ENCODE assay signal across 7 cellular contexts in genomic region chrX:154367474-154368308, GRCh38. TPM values are rescaled to one million over a fixed set of nuclear protein-coding genes. Genes with fewer than 3 reads are reported as not detected.
A peak's percentile ranks its signal among the peaks of the same experiment; 100 is the strongest.
DNase-seq lines count a peak whose midpoint lies in the region; ATAC-seq and TF ChIP-seq lines count a peak whose summit lies in the region.

No MANE protein-coding gene starts in this region.

- peak overlapping the region; percentile 94 for H3K9ac ChIP-seq in IMR-90 (ENCODE audit: low read depth, low read length)
- peak overlapping the region; percentile 89 to 90 for H3K9ac ChIP-seq in stomach smooth muscle (ENCODE audit: low read length in 2 of 2)

- H3K4me2 ChIP-seq in IMR-90 (ENCODE audit: low read depth, low read length) = peak overlapping the region; percentile 80

- H3K27ac Mint-ChIP-seq in activated naive CD8-positive, alpha-beta T cell treated with anti-CD3 and anti-CD28 coated beads, Interleukin-2, amount 50 U/mL, for 24 hours = peak overlapping the region; percentile 85

- peak overlapping the region; percentile 37 for H3K4ac ChIP-seq in IMR-90 (ENCODE audit: low read depth, low read length)

- TF ChIP-seq POLR2A in IMR-90 (IDR thresholded peaks at IDR 0.05; ENCODE audit: low read depth, low read length) = no peak

- H3K4me1 ChIP-seq in IMR-90 (ENCODE audit: control insufficient read depth, insufficient read depth, low read length) (peaks cover 7% of the 10 kb centered on the region), stomach smooth muscle (ENCODE audit: control insufficient read depth, insufficient read depth, low read length) (peaks cover 49% of the 10 kb centered on the region)

- H3K36me3 ChIP-seq in IMR-90 (ENCODE audit: control insufficient read depth, insufficient read depth, low read length) = peaks cover 65% of the 10 kb centered on the region
- H3K36me3 ChIP-seq in stomach smooth muscle (ENCODE audit: control insufficient read depth in 2 of 2, insufficient read depth in 2 of 2, low read length in 2 of 2) = peaks cover 36 to 48% of the 10 kb centered on the region in 2 donors

- no peak overlapping the region for H4K5ac ChIP-seq in IMR-90 (ENCODE audit: low read depth, low read length)

- POLR2A ChIA-PET in IMR-90 (lab: Charles Lee; ENCODE audit: unreplicated experiment) = no interaction called here

- H3K9me3 Mint-ChIP-seq in activated naive CD8-positive, alpha-beta T cell treated with anti-CD3 and anti-CD28 coated beads, Interleukin-2, amount 50 U/mL, for 24 hours = no peaks in the 10 kb centered on the region

- dilution Hi-C loops in IMR-90 (cut with HindIII; ENCODE audit: low sequenced_read_pairs, unreplicated experiment) = no loop called here

- H3K27me3 ChIP-seq in IMR-90 (ENCODE audit: control insufficient read depth, insufficient read depth, low read length) (no peaks in the 10 kb centered on the region), layer of hippocampus (ENCODE audit: control insufficient read depth, insufficient read depth, low read length) (no peaks in the 10 kb centered on the region), stomach smooth muscle (ENCODE audit: control insufficient read depth in 1 of 2, insufficient read depth in 2 of 2, low read length in 2 of 2) (peaks cover 0 to 3% of the 10 kb centered on the region in 2 donors)

- H2BK120ac ChIP-seq in IMR-90 (ENCODE audit: low read depth, low read length) = no peak overlapping the region

- no peak for ATAC-seq in IMR-90 (ENCODE audit: low read depth)
- no peak for ATAC-seq in activated naive CD8-positive, alpha-beta T cell treated with anti-CD3 and anti-CD28 coated beads, Interleukin-2, amount 50 U/mL, for 24 hours
- ATAC-seq in GM19023 (IDR thresholded peaks at IDR 0.05; ENCODE audit: unreplicated experiment) = no peak
- ATAC-seq in HG02885 (IDR thresholded peaks at IDR 0.05; ENCODE audit: poor library complexity, unreplicated experiment) = no peak

- no peaks in the 10 kb centered on the region; the same call in 1 of the 2 replicates for H3K9me1 ChIP-seq in IMR-90 (ENCODE audit: insufficient read depth, low read length)

- peak overlapping the region; percentile 95 for H3K4me3 Mint-ChIP-seq in activated naive CD8-positive, alpha-beta T cell treated with anti-CD3 and anti-CD28 coated beads, Interleukin-2, amount 50 U/mL, for 24 hours

- in situ Hi-C loops in IMR-90 (cut with MboI; ENCODE audit: low sequenced_read_pairs) = no loop called here

- peaks cover 81% of the 10 kb centered on the region for H4K20me1 ChIP-seq in IMR-90 (ENCODE audit: insufficient read depth, low read length)

- no peak for DNase-seq in IMR-90
- DNase-seq in activated naive CD8-positive, alpha-beta T cell treated with anti-CD3 and anti-CD28 coated beads, Interleukin-2, amount 50 U/mL, for 24 hours = no peak
- no peak for DNase-seq in foreskin melanocyte

- 0 out of 2 replicates have a peak overlapping the region, but pooled peaks have one; percentile 1 for H3K14ac ChIP-seq in IMR-90 (replicated peaks; ENCODE audit: low read depth, low read length)

- no peak overlapping the region for H2BK15ac ChIP-seq in IMR-90 (ENCODE audit: low read depth, low read length)

- H2AK9ac ChIP-seq in IMR-90 (replicated peaks; ENCODE audit: low read depth, low read length, poor library complexity) = peak overlapping the region; percentile 89

- no peak for TF ChIP-seq CTCF in IMR-90 (conservative IDR thresholded peaks at IDR 0.05; ENCODE audit: low read depth, low read length)

- no peak overlapping the region for H2AK5ac ChIP-seq in IMR-90 (ENCODE audit: low read depth, low read length)

- BruUV-seq in IMR-90 (replicated peaks; lab: Mats Ljungman, UMichigan) = TSS peak; percentile 2

- intact Hi-C loops in IMR-90 (cut with micrococcal nuclease) = no loop called here

- H3K4me3 ChIP-seq in IMR-90 (ENCODE audit: insufficient read depth, low read depth, low read length) (peak overlapping the region; percentile 95; the same call in 1 of the 2 replicates), stomach smooth muscle (ENCODE audit: low read length in 2 of 2) (peak overlapping the region; percentile 62 to 69)

- CTCF ChIA-PET in IMR-90 (lab: Yijun Ruan, JAX) = no interaction called here

- H3K36me3 Mint-ChIP-seq in activated naive CD8-positive, alpha-beta T cell treated with anti-CD3 and anti-CD28 coated beads, Interleukin-2, amount 50 U/mL, for 24 hours (ENCODE audit: low read depth) = peaks cover 27% of the 10 kb centered on the region

- H2BK5ac ChIP-seq in IMR-90 (ENCODE audit: low read depth, low read length, poor library complexity, severe bottlenecking) = peak overlapping the region; percentile 98

- H2BK20ac ChIP-seq in IMR-90 (ENCODE audit: low read depth, low read length) = no peak overlapping the region

- no peak overlapping the region for H4K91ac ChIP-seq in IMR-90 (ENCODE audit: insufficient read depth, low read depth, low read length)

- no peak overlapping the region for H3K56ac ChIP-seq in IMR-90 (ENCODE audit: extremely low read depth, insufficient read depth, low read length)

- H4K8ac ChIP-seq in IMR-90 (ENCODE audit: low read depth in 2 of 2, low read length in 2 of 2) = peak overlapping the region in 1 of 2 experiments; percentile 65; a peak in 1 of 4 replicates

- H3K27me3 Mint-ChIP-seq in activated naive CD8-positive, alpha-beta T cell treated with anti-CD3 and anti-CD28 coated beads, Interleukin-2, amount 50 U/mL, for 24 hours = no peaks in the 10 kb centered on the region

- H2AFZ ChIP-seq in IMR-90 (replicated peaks; ENCODE audit: low read length, poor library complexity) = peak overlapping the region; percentile 49

- WGBS in IMR-90 (ENCODE audit: extremely low coverage in 2 of 2, insufficient read length in 1 of 2), 2 experiments = 88% methylated on average over 7 of the region's 31 CpGs; no CpG with 5 or more reads in 1 of the 2 experiments

- H3K27ac ChIP-seq in IMR-90 (ENCODE audit: insufficient read depth, low read length) (peak overlapping the region; percentile 99), layer of hippocampus (ENCODE audit: low read depth, low read length) (peak overlapping the region; percentile 85), stomach smooth muscle (ENCODE audit: low read length) (peak overlapping the region; percentile 99)

- H3K18ac ChIP-seq in IMR-90 (ENCODE audit: low read depth, low read length) = no peak overlapping the region

- H3K23ac ChIP-seq in IMR-90 (ENCODE audit: low read depth, low read length) = peak overlapping the region; percentile 31

- peaks cover 29% of the 10 kb centered on the region for H3K4me1 Mint-ChIP-seq in activated naive CD8-positive, alpha-beta T cell treated with anti-CD3 and anti-CD28 coated beads, Interleukin-2, amount 50 U/mL, for 24 hours

- no peak for TF ChIP-seq RAD21 in IMR-90 (IDR thresholded peaks at IDR 0.05; ENCODE audit: low read length)

- peaks cover 0 to 17% of the 10 kb centered on the region in 2 experiments; a peak in 1 of 4 replicates for H3K79me1 ChIP-seq in IMR-90 (ENCODE audit: low read depth in 1 of 2, low read length in 2 of 2)

- H3K9me3 ChIP-seq in IMR-90 (ENCODE audit: control insufficient read depth, insufficient read depth, low read length) (no peaks in the 10 kb centered on the region), stomach smooth muscle (ENCODE audit: control insufficient read depth in 2 of 2, low read length in 2 of 2) (no peaks in the 10 kb centered on the region)

TF ChIP-seq in IMR-90, 13 proteins besides CTCF, POLR2A, EP300 and RAD21 (continues in another document):
- TF ChIP-seq BHLHE40 (IDR thresholded peaks at IDR 0.05; ENCODE audit: low read depth, low read length) (no peak), FOS (IDR thresholded peaks at IDR 0.05; ENCODE audit: low read depth, low read length) (no peak), USF2 (IDR thresholded peaks at IDR 0.05; ENCODE audit: low read depth, low read length) (no peak), SMC3 (IDR thresholded peaks at IDR 0.05; ENCODE audit: low read depth, low read length) (no peak), CHD1 (IDR thresholded peaks at IDR 0.05; ENCODE audit: low read depth, low read length) (no peak), NFE2L2 (IDR thresholded peaks at IDR 0.05; ENCODE audit: low read depth, low read length) (no peak), MAZ (IDR thresholded peaks at IDR 0.05; ENCODE audit: borderline replicate concordance, low read depth, low read length) (no peak)

RNA-seq across cellular contexts. Expression of gene FLNA, which starts 6.7 kb away (rescaled TPM):
- 1,356 and 1,443 TPM in 2 replicates for total RNA-seq in IMR-90 (2012; rRNA removed)
- 1,357 and 1,435 TPM in 2 replicates for polyA plus RNA-seq in IMR-90 (2012; rRNA removed)
- polyA plus RNA-seq in IMR-90 (2012; cell fraction: cytosol; rRNA removed) = 639 and 1,121 TPM in 2 replicates
- 2,032 and 4,690 TPM in 2 replicates for polyA plus RNA-seq in IMR-90 (2012; cell fraction: nucleus; rRNA removed; ENCODE audit: low replicate concordance)

RNA-seq across cellular contexts. Expression of gene EMD, which starts 11.4 kb away (rescaled TPM):
- total RNA-seq in IMR-90 (2012; rRNA removed) = 9.9 and 11.4 TPM in 2 replicates
- polyA plus RNA-seq in IMR-90 (2012; rRNA removed) = 68.8 and 80.6 TPM in 2 replicates
- 53.8 and 120 TPM in 2 replicates for polyA plus RNA-seq in IMR-90 (2012; cell fraction: cytosol; rRNA removed)
- 118 and 134 TPM in 2 replicates for polyA plus RNA-seq in IMR-90 (2012; cell fraction: nucleus; rRNA removed; ENCODE audit: low replicate concordance)

RNA-seq across cellular contexts. Expression of gene RPL10, which starts 30.5 kb away (rescaled TPM):
- 1,582 and 1,900 TPM in 2 replicates for total RNA-seq in IMR-90 (2012; rRNA removed)
- polyA plus RNA-seq in IMR-90 (2012; rRNA removed) = 4,696 and 7,467 TPM in 2 replicates
- 1,699 and 6,181 TPM in 2 replicates for polyA plus RNA-seq in IMR-90 (2012; cell fraction: cytosol; rRNA removed)
- 2,396 and 4,012 TPM in 2 replicates for polyA plus RNA-seq in IMR-90 (2012; cell fraction: nucleus; rRNA removed; ENCODE audit: low replicate concordance)

RNA-seq across cellular contexts. Expression of gene DNASE1L1, which starts 41.4 kb away (rescaled TPM):
- total RNA-seq in IMR-90 (2012; rRNA removed) = 42.5 and 51.4 TPM in 2 replicates
- polyA plus RNA-seq in IMR-90 (2012; rRNA removed) = 54.7 and 55.5 TPM in 2 replicates
- polyA plus RNA-seq in IMR-90 (2012; cell fraction: cytosol; rRNA removed) = 29.9 and 61.9 TPM in 2 replicates
- 29.2 and 61.8 TPM in 2 replicates for polyA plus RNA-seq in IMR-90 (2012; cell fraction: nucleus; rRNA removed; ENCODE audit: low replicate concordance)

RNA-seq across cellular contexts. Expression of gene TAFAZZIN, which starts 43.6 kb away (rescaled TPM):
- total RNA-seq in IMR-90 (2012; rRNA removed) = 4.4 and 4.8 TPM in 2 replicates
- polyA plus RNA-seq in IMR-90 (2012; rRNA removed) = 24.4 and 26.6 TPM in 2 replicates
- 11.7 and 12.2 TPM in 2 replicates for polyA plus RNA-seq in IMR-90 (2012; cell fraction: cytosol; rRNA removed)
- 146 and 212 TPM in 2 replicates for polyA plus RNA-seq in IMR-90 (2012; cell fraction: nucleus; rRNA removed; ENCODE audit: low replicate concordance)
